8 cellular contexts compared by ENCODE assay signal in genomic region chr19:15248648-15249559, GRCh38. TPM values are rescaled to one million over a fixed set of nuclear protein-coding genes. Genes with fewer than 3 reads are reported as not detected.
DNase-seq lines count a peak whose midpoint lies in the region; FAIRE-seq and TF ChIP-seq lines count a peak whose summit lies in the region.

No MANE protein-coding gene starts in this region.

- no peak for TF ChIP-seq CTCF in bronchial epithelial cell (IDR thresholded peaks at IDR 0.05; ENCODE audit: insufficient read depth, low read length, severe bottlenecking)

- no peak overlapping the region for H3K4me3 ChIP-seq in bronchial epithelial cell (ENCODE audit: low read depth, low read length)

- no peaks in the 10 kb centered on the region for H3K27me3 ChIP-seq in bronchial epithelial cell (ENCODE audit: control insufficient read depth, insufficient read depth, low read length)
- no peaks in the 10 kb centered on the region for H3K27me3 ChIP-seq in layer of hippocampus (ENCODE audit: control insufficient read depth, insufficient read depth, low read length)

- peak; percentile 52 for FAIRE-seq in bronchial epithelial cell (lab: Jason Lieb, UNC)

- peaks cover 46% of the 10 kb centered on the region for H3K36me3 ChIP-seq in bronchial epithelial cell (ENCODE audit: control insufficient read depth, insufficient read depth, low read length)

- H3K27ac ChIP-seq in layer of hippocampus (ENCODE audit: low read depth, low read length): peak overlapping the region; percentile 81

- DNase-seq in HPDE6-E6E7 (ENCODE audit: extremely low spot score) (peak; percentile 58), bronchial epithelial cell (ENCODE audit: low read depth) (peak; percentile 74), stromal cell of bone marrow (ENCODE audit: low read depth) (peak; percentile 91), NCI-H2029 (lab: John Stamatoyannopoulos, UW) (no peak), activated gamma-delta T cell treated with Interleukin-2 at 50 U/mL for 16 hours (no peak), SKM-1 treated with dmso at 0.1 percent for 144 hours (lab: John Stamatoyannopoulos, UW; ENCODE audit: unreplicated experiment) (no peak)
- no peak for DNase-seq in activated CD4-positive, CD25-positive, alpha-beta regulatory T cell treated with anti-CD3 and anti-CD28 coated beads, Interleukin-2, amount 50 U/mL, for 72 hours

RNA-seq across cellular contexts. Expression of gene EPHX3, which starts 16.7 kb away (rescaled TPM):
- total RNA-seq in bronchial epithelial cell: 0.53 and 1.2 TPM in 2 replicates

RNA-seq across cellular contexts. Expression of gene NOTCH3, which starts 48.1 kb away (rescaled TPM):
- total RNA-seq in bronchial epithelial cell: 53.2 and 140 TPM in 2 replicates

Comparison
In these comparisons a context has a peak if more than half of its experiments do, and no peak if none do; other contexts are left out.
1. DNase-seq: peak in HPDE6-E6E7 (single experiment), bronchial epithelial cell (single experiment) and stromal cell of bone marrow (single experiment); none in activated CD4-positive, CD25-positive, alpha-beta regulatory T cell treated with anti-CD3 and anti-CD28 coated beads, Interleukin-2, amount 50 U/mL, for 72 hours (single experiment), NCI-H2029 (single experiment), activated gamma-delta T cell treated with Interleukin-2 at 50 U/mL for 16 hours (single experiment) and SKM-1 treated with dmso at 0.1 percent for 144 hours (single experiment).